Comparison of ENCODE assay signal across 15 cellular contexts in genomic region chr2:16869711-16870110, GRCh38.
"Had no signal": no experiment of that assay in that cellular context is flagged by ENCODE, and none has a peak within 500 bp of the region (broad histone marks: within the 10 kb centered on the region; RNA-seq: fewer than 3 reads in every experiment).

No MANE protein-coding gene starts in this region.

- ATAC-seq: activated CD8-positive, alpha-beta T cell treated with anti-CD3 and anti-CD28 coated beads, Interleukin-2, amount 10 ng/mL, durations not matched to agents 7 days and 5 days; activated naive CD4-positive, alpha-beta T cell treated with anti-CD3 and anti-CD28 coated beads, Interleukin-2, amount 50 U/mL, for 72 hours; activated T-cell treated with anti-CD3 and anti-CD28 coated beads, Interleukin-2, amount 50 U/mL, for 72 hours; left ventricle myocardium superior; sciatic nerve; T-helper 17 cell; upper lobe of right lung had no signal

- H3K9me3 ChIP-seq: breast epithelium, esophagus muscularis mucosa, thoracic aorta, upper lobe of right lung had no signal

- H3K36me3 ChIP-seq: breast epithelium, esophagus muscularis mucosa, thoracic aorta, upper lobe of right lung had no signal

- H3K4me1 ChIP-seq: breast epithelium, esophagus muscularis mucosa, upper lobe of right lung had no signal

- H3K27ac ChIP-seq: breast epithelium, esophagus muscularis mucosa, thoracic aorta, upper lobe of right lung had no signal

- H3K4me3 ChIP-seq: breast epithelium, esophagus muscularis mucosa, thoracic aorta, upper lobe of right lung had no signal

- H3K27me3 ChIP-seq: breast epithelium, esophagus muscularis mucosa, upper lobe of right lung had no signal

- DNase-seq: activated CD4-positive, alpha-beta T cell treated with anti-CD3 and anti-CD28 coated beads for 48 hours; activated CD8-positive, alpha-beta memory T cell treated with anti-CD3 and anti-CD28 coated beads, Interleukin-2, amount 50 U/mL, for 4 hours; activated CD8-positive, alpha-beta T cell treated with anti-CD3 and anti-CD28 coated beads, Interleukin-2, amount 10 ng/mL, durations not matched to agents 7 days and 5 days; activated gamma-delta T cell; activated T-cell treated with anti-CD3 and anti-CD28 coated beads, Interleukin-2, amount 50 U/mL, for 72 hours; kidney glomerular epithelial cell; left ventricle myocardium superior; mesenchymal stem cell; T-helper 17 cell; upper lobe of right lung had no signal
